8 cellular contexts compared by ENCODE assay signal in genomic region chr7:5704534-5704922, GRCh38.
DNase-seq lines count a peak whose midpoint lies in the region; ATAC-seq and TF ChIP-seq lines count a peak whose summit lies in the region.

No MANE protein-coding gene starts in this region.

- peak; percentile 87 for TF ChIP-seq RAD21 in Ishikawa (IDR thresholded peaks at IDR 0.05; ENCODE audit: low read depth)

- no peaks in the 10 kb centered on the region for H3K4me1 Mint-ChIP-seq in Caco-2 (ENCODE audit: low read depth, unreplicated experiment)
- peaks cover 39% of the 10 kb centered on the region in 2 donors for H3K4me1 Mint-ChIP-seq in natural killer cell treated with Interleukin-12 subunit alpha and Interleukin-12 subunit beta and Interleukin-15 and Interleukin-18, amount 100 ng/mL, for 72 hours (ENCODE audit: low read depth in 2 of 2)

- intact Hi-C loops in Caco-2 (cut with micrococcal nuclease; ENCODE audit: unreplicated experiment) = loop anchor here (1.0 kb wide), 3 partner anchors 26 to 210 kb away; no protein-coding TSS in a partner anchor
- intact Hi-C loops in Panc1 (cut with micrococcal nuclease; ENCODE audit: unreplicated experiment) = no loop called here

- peaks cover 4% of the 10 kb centered on the region; the same call in 1 of the 2 replicates for H3K36me3 ChIP-seq in Caco-2 (ENCODE audit: control insufficient read depth, insufficient read depth, low read length)
- peaks cover 16% of the 10 kb centered on the region for H3K36me3 ChIP-seq in Panc1 (ENCODE audit: control insufficient read depth, insufficient read depth, low read length)

- no peak overlapping the region for H3K4me3 Mint-ChIP-seq in Caco-2 (ENCODE audit: unreplicated experiment)
- no peak overlapping the region for H3K4me3 Mint-ChIP-seq in natural killer cell treated with Interleukin-12 subunit alpha and Interleukin-12 subunit beta and Interleukin-15 and Interleukin-18, amount 100 ng/mL, for 72 hours

- POLR2A ChIA-PET in Caco-2 (lab: Charles Lee) = no interaction called here
- POLR2A ChIA-PET in Panc1 (lab: Charles Lee) = interaction anchor here (0.6 kb wide), 1 partner anchor 51 kb away, joined by 8 read pairs; no protein-coding TSS in a partner anchor

- no peak overlapping the region for H3K4me3 ChIP-seq in Caco-2 (ENCODE audit: low read depth, low read length)
- H3K4me3 ChIP-seq in Panc1 (ENCODE audit: low read depth in 2 of 2, low read length in 2 of 2) = no peak overlapping the region
- no peak overlapping the region for H3K4me3 ChIP-seq in fibroblast of pulmonary artery (replicated peaks; ENCODE audit: low read depth, low read length)

- in situ Hi-C loops in Panc1 (cut with HindIII; ENCODE audit: low pct_unique_long_range_greater_than_20kb, low sequenced_read_pairs) = no loop called here

- TF ChIP-seq CTCF in Caco-2 (IDR thresholded peaks at IDR 0.05; ENCODE audit: insufficient read depth in 1 of 2, low read depth in 1 of 2, low read length in 1 of 2, severe bottlenecking in 1 of 2, unreplicated experiment in 1 of 2) = peak; percentile 88 to 89
- peak; percentile 95 for TF ChIP-seq CTCF in Panc1 (IDR thresholded peaks at IDR 0.05)
- TF ChIP-seq CTCF in fibroblast of pulmonary artery (IDR thresholded peaks at IDR 0.05; ENCODE audit: low read length, missing control alignments) = peak; percentile 98

- no peak for TF ChIP-seq EP300 in Ishikawa (IDR thresholded peaks at IDR 0.05; ENCODE audit: borderline replicate concordance)

- peak; percentile 86 for ATAC-seq in Panc1
- no peak for ATAC-seq in natural killer cell treated with Interleukin-12 subunit alpha and Interleukin-12 subunit beta and Interleukin-15 and Interleukin-18, amount 100 ng/mL, for 72 hours
- ATAC-seq in stimulated activated naive CD8-positive, alpha-beta T cell treated with anti-CD3 and anti-CD28 coated beads, Interleukin-15, Interleukin-2, amounts not matched to agents 100 U/mL and 50 U/mL, for 24 hours = no peak
- no peak for ATAC-seq in HG02759 (IDR thresholded peaks at IDR 0.05; ENCODE audit: unreplicated experiment)

- no peaks in the 10 kb centered on the region for H3K27me3 ChIP-seq in Caco-2 (replicated peaks; ENCODE audit: control insufficient read depth, insufficient read depth, low read length)
- H3K27me3 ChIP-seq in Panc1 (ENCODE audit: control insufficient read depth, insufficient read depth, low read length) = no peaks in the 10 kb centered on the region

- no peak overlapping the region for H3K27ac ChIP-seq in Panc1 (ENCODE audit: low read length)

- H3K9me3 Mint-ChIP-seq in Caco-2 (ENCODE audit: unreplicated experiment) = no peaks in the 10 kb centered on the region
- H3K9me3 Mint-ChIP-seq in natural killer cell treated with Interleukin-12 subunit alpha and Interleukin-12 subunit beta and Interleukin-15 and Interleukin-18, amount 100 ng/mL, for 72 hours = no peaks in the 10 kb centered on the region

- no peaks in the 10 kb centered on the region for H3K9me3 ChIP-seq in Caco-2
- no peaks in the 10 kb centered on the region for H3K9me3 ChIP-seq in Panc1 (ENCODE audit: control insufficient read depth, insufficient read depth, low read depth, low read length)

- H3K36me3 Mint-ChIP-seq in Caco-2 (ENCODE audit: insufficient read depth, unreplicated experiment) = peaks cover 54% of the 10 kb centered on the region
- peaks cover 14% of the 10 kb centered on the region for H3K36me3 Mint-ChIP-seq in natural killer cell treated with Interleukin-12 subunit alpha and Interleukin-12 subunit beta and Interleukin-15 and Interleukin-18, amount 100 ng/mL, for 72 hours

- peak overlapping the region; percentile 17 for H3K27ac Mint-ChIP-seq in Caco-2 (ENCODE audit: unreplicated experiment)
- no peak overlapping the region for H3K27ac Mint-ChIP-seq in natural killer cell treated with Interleukin-12 subunit alpha and Interleukin-12 subunit beta and Interleukin-15 and Interleukin-18, amount 100 ng/mL, for 72 hours

- no peaks in the 10 kb centered on the region for H3K4me1 ChIP-seq in Caco-2
- no peaks in the 10 kb centered on the region for H3K4me1 ChIP-seq in Panc1 (ENCODE audit: control insufficient read depth, insufficient read depth, low read length)

- BruUV-seq in Caco-2 (replicated peaks; lab: Mats Ljungman, UMichigan) (no TSS peak), Panc1 (replicated peaks; lab: Mats Ljungman, UMichigan) (no TSS peak)

- CTCF ChIA-PET in Caco-2 (lab: Charles Lee) (interaction anchor here (1.8 kb wide), 2 partner anchors 27 to 210 kb away, joined by 5 to 7 read pairs; no protein-coding TSS in a partner anchor), Panc1 (lab: Charles Lee) (interaction anchor here (1.2 kb wide), 1 partner anchor 37 kb away, joined by 3 read pairs; no protein-coding TSS in a partner anchor)

- H3K27me3 Mint-ChIP-seq in Caco-2 (ENCODE audit: insufficient read depth, unreplicated experiment) = no peaks in the 10 kb centered on the region
- no peaks in the 10 kb centered on the region for H3K27me3 Mint-ChIP-seq in natural killer cell treated with Interleukin-12 subunit alpha and Interleukin-12 subunit beta and Interleukin-15 and Interleukin-18, amount 100 ng/mL, for 72 hours

- DNase-seq in Caco-2 (peak; percentile 64 to 75), Panc1 (ENCODE audit: low read depth, low spot score) (peak; percentile 86), activated T-helper 1 cell treated with Interleukin-2 at 50 U/mL for 16 hours (ENCODE audit: low read depth) (peak; percentile 50), fibroblast of pulmonary artery (ENCODE audit: low read depth) (peak; percentile 92)
- DNase-seq in natural killer cell treated with Interleukin-12 subunit alpha and Interleukin-12 subunit beta and Interleukin-15 and Interleukin-18, amount 100 ng/mL, for 72 hours (ENCODE audit: low spot score) = peak; percentile 69
- DNase-seq in stimulated activated naive CD8-positive, alpha-beta T cell treated with anti-CD3 and anti-CD28 coated beads, Interleukin-15, Interleukin-2, amounts not matched to agents 100 U/mL and 50 U/mL, for 24 hours = peak; percentile 69

TF ChIP-seq in Ishikawa, 13 proteins besides CTCF, POLR2A, EP300 and RAD21:
- TF ChIP-seq TCF12 (IDR thresholded peaks at IDR 0.05; ENCODE audit: low read depth) (no peak), EGR1 (IDR thresholded peaks at IDR 0.05) (no peak), CEBPB (IDR thresholded peaks at IDR 0.05) (no peak), NFIC (IDR thresholded peaks at IDR 0.05) (no peak), USF1 (IDR thresholded peaks at IDR 0.05) (no peak)
